Comparison of ENCODE assay signal across 1 cellular context in genomic region chr17:75024686-75025397, GRCh38.
A peak's percentile ranks its signal among the peaks of the same experiment; 100 is the strongest.
TF ChIP-seq lines count a peak whose summit lies in the region.

No MANE protein-coding gene starts in this region.

TF ChIP-seq in HepG2, 621 proteins besides CTCF, POLR2A, EP300 and RAD21 (continues in another document):
- TF ChIP-seq FOXP4 (CRISPR knock-in tag; IDR thresholded peaks at IDR 0.05): 0 out of 2 replicates have a peak, but pooled peaks have one; percentile 27
- TF ChIP-seq ZNF605 (CRISPR knock-in tag; IDR thresholded peaks at IDR 0.05): peak; percentile 40; the same call in 1 of the 2 replicates
- 0 out of 2 replicates have a peak, but pooled peaks have one; percentile 27 for TF ChIP-seq HDAC1 (CRISPR knock-in tag; IDR thresholded peaks at IDR 0.05)
- peak; percentile 92 for TF ChIP-seq ZMYM4 (CRISPR knock-in tag; IDR thresholded peaks at IDR 0.05)
- TF ChIP-seq ZNF124 (CRISPR knock-in tag; IDR thresholded peaks at IDR 0.05): 0 out of 2 replicates have a peak, but pooled peaks have one; percentile 35
- no peak for TF ChIP-seq ZNF572 (CRISPR knock-in tag; IDR thresholded peaks at IDR 0.05)
- no peak for TF ChIP-seq NFE2 (CRISPR knock-in tag; IDR thresholded peaks at IDR 0.05)
- no peak for TF ChIP-seq ZNF776 (CRISPR knock-in tag; IDR thresholded peaks at IDR 0.05)
- TF ChIP-seq SAP130 (CRISPR knock-in tag; IDR thresholded peaks at IDR 0.05; ENCODE audit: low read depth): peak; percentile 45
- TF ChIP-seq PAXIP1 (CRISPR knock-in tag; conservative IDR thresholded peaks at IDR 0.05): peak; percentile 57
- TF ChIP-seq FOXP1 (IDR thresholded peaks at IDR 0.05): no peak
- TF ChIP-seq FOXP1 (CRISPR knock-in tag; IDR thresholded peaks at IDR 0.05): 0 out of 2 replicates have a peak, but pooled peaks have one; percentile 16
- TF ChIP-seq POLR2G (IDR thresholded peaks at IDR 0.05; ENCODE audit: low read depth, low read length): peak; percentile 54; the same call in 1 of the 2 replicates
- TF ChIP-seq ZNF614 (CRISPR knock-in tag; IDR thresholded peaks at IDR 0.05; ENCODE audit: borderline replicate concordance): 0 out of 2 replicates have a peak, but pooled peaks have one; percentile 60
- peak; percentile 42 for TF ChIP-seq TEAD3 (CRISPR knock-in tag; optimal IDR thresholded peaks at IDR 0.05; ENCODE audit: borderline replicate concordance)
- TF ChIP-seq MTF2 (CRISPR knock-in tag; IDR thresholded peaks at IDR 0.05; ENCODE audit: borderline replicate concordance): no peak
- TF ChIP-seq POGZ (CRISPR knock-in tag; IDR thresholded peaks at IDR 0.05): peak; percentile 57; the same call in 1 of the 2 replicates
- TF ChIP-seq GATAD2A (CRISPR knock-in tag; IDR thresholded peaks at IDR 0.05): peak; percentile 35; the same call in 1 of the 2 replicates
- TF ChIP-seq ZNF597 (CRISPR knock-in tag; IDR thresholded peaks at IDR 0.05): no peak
- TF ChIP-seq PHF8 (CRISPR knock-in tag; IDR thresholded peaks at IDR 0.05): peak; percentile 30; the same call in 1 of the 2 replicates
- TF ChIP-seq HOXD1 (CRISPR knock-in tag; IDR thresholded peaks at IDR 0.05): peak; percentile 63
- TF ChIP-seq ARID5B (CRISPR knock-in tag; IDR thresholded peaks at IDR 0.05): peak; percentile 47; the same call in 1 of the 2 replicates
- TF ChIP-seq ZSCAN9 (CRISPR knock-in tag; IDR thresholded peaks at IDR 0.05; ENCODE audit: borderline replicate concordance): peak; percentile 65; the same call in 1 of the 2 replicates
- TF ChIP-seq ZNF781 (CRISPR knock-in tag; IDR thresholded peaks at IDR 0.05; ENCODE audit: borderline replicate concordance, not compliant biosample characterization): no peak
- 0 out of 2 replicates have a peak, but pooled peaks have one; percentile 15 for TF ChIP-seq ZBED4 (CRISPR knock-in tag; IDR thresholded peaks at IDR 0.05; ENCODE audit: borderline replicate concordance)
- no peak for TF ChIP-seq SP1 (IDR thresholded peaks at IDR 0.05)
- peak; percentile 75 for TF ChIP-seq SP1 (CRISPR knock-in tag; IDR thresholded peaks at IDR 0.05)
- TF ChIP-seq ELF3 (CRISPR knock-in tag; IDR thresholded peaks at IDR 0.05): peak; percentile 55; the same call in 1 of the 2 replicates
- 0 out of 2 replicates have a peak, but pooled peaks have one; percentile 22 for TF ChIP-seq ARID4A (CRISPR knock-in tag; IDR thresholded peaks at IDR 0.05; ENCODE audit: borderline replicate concordance)
- no peak for TF ChIP-seq SOX13 (IDR thresholded peaks at IDR 0.05)
- 0 out of 4 replicates have a peak, but pooled peaks of 1 of the 2 experiments have one; percentile 2 for TF ChIP-seq SOX13 (CRISPR knock-in tag; conservative IDR thresholded peaks at IDR 0.05 in 1 of 2, IDR thresholded peaks at IDR 0.05 in 1 of 2)
- peak; percentile 83 for TF ChIP-seq NFYC (CRISPR knock-in tag; IDR thresholded peaks at IDR 0.05)
- TF ChIP-seq BATF2 (CRISPR knock-in tag; IDR thresholded peaks at IDR 0.05): peak; percentile 15; the same call in 1 of the 2 replicates
- peak; percentile 87 for TF ChIP-seq ZBTB38 (CRISPR knock-in tag; IDR thresholded peaks at IDR 0.05)
- TF ChIP-seq KAT2B (IDR thresholded peaks at IDR 0.05; ENCODE audit: borderline replicate concordance, low read depth, low read length): no peak
- TF ChIP-seq NFYB (CRISPR knock-in tag; IDR thresholded peaks at IDR 0.05): peak; percentile 90
- TF ChIP-seq ZMYM2 (CRISPR knock-in tag; IDR thresholded peaks at IDR 0.05): peak; percentile 67; the same call in 1 of the 2 replicates
- no peak for TF ChIP-seq PPARG (CRISPR knock-in tag; conservative IDR thresholded peaks at IDR 0.05)
- no peak for TF ChIP-seq PRPF4 (IDR thresholded peaks at IDR 0.05; ENCODE audit: low read depth, low read length, poor library complexity, severe bottlenecking)
